9 cellular contexts compared by ENCODE assay signal in genomic region chr5:135030691-135031145, GRCh38. TPM values are rescaled to one million over a fixed set of nuclear protein-coding genes. Genes with fewer than 3 reads are reported as not detected.
A peak's percentile ranks its signal among the peaks of the same experiment; 100 is the strongest.
DNase-seq lines count a peak whose midpoint lies in the region; ATAC-seq, FAIRE-seq and TF ChIP-seq lines count a peak whose summit lies in the region.
"Had no signal": no experiment of that assay in that cellular context is flagged by ENCODE, and none has a peak within 500 bp of the region (broad histone marks: within the 10 kb centered on the region; RNA-seq: fewer than 3 reads in every experiment).

No MANE protein-coding gene starts in this region.

- TF ChIP-seq POLR2A in H1 (IDR thresholded peaks at IDR 0.05; ENCODE audit: control extremely low read depth in 1 of 2, low read depth in 2 of 2, low read length in 2 of 2) (no peak), GM12891 (IDR thresholded peaks at IDR 0.05; ENCODE audit: low read depth, low read length) (no peak)

- no peak overlapping the region for H2BK120ac ChIP-seq in H1 (replicated peaks; ENCODE audit: low read depth, low read length)

- H3K4me3 ChIP-seq in MG63 (peak overlapping the region; percentile 95), H1 (ENCODE audit: extremely low read depth in 1 of 4, insufficient read depth in 2 of 4, low read depth in 3 of 4, low read length in 4 of 4) (peak overlapping the region; percentile 4 to 53 (median 32); a peak in 5 of 8 replicates), BE2C (ENCODE audit: low read depth, low read length) (no peak overlapping the region)

- peaks cover 8% of the 10 kb centered on the region; the same call in 1 of the 2 replicates for H3K23me2 ChIP-seq in H1 (ENCODE audit: low read depth, low read length)

- TF ChIP-seq RAD21 in H1 (IDR thresholded peaks at IDR 0.05 in 1 of 2, conservative IDR thresholded peaks at IDR 0.05 in 1 of 2; ENCODE audit: low read depth in 2 of 2, low read length in 2 of 2): no peak

- H3K9me3 ChIP-seq in MG63 (no peaks in the 10 kb centered on the region; the same call in 1 of the 2 replicates), H1 (ENCODE audit: insufficient read depth in 2 of 2, low read depth in 1 of 2, low read length in 1 of 2) (no peaks in the 10 kb centered on the region; a peak in 1 of 4 replicates), BE2C (peaks cover 3% of the 10 kb centered on the region; the same call in 1 of the 2 replicates)

- H3K27ac ChIP-seq in C4-2B (peak overlapping the region; percentile 57; the same call in 1 of the 2 replicates), H1 (ENCODE audit: low read depth, low read length) (no peak overlapping the region)

- intact Hi-C loops in natural killer cell (cut with micrococcal nuclease): no loop called here

- no peaks in the 10 kb centered on the region for H3K9me3 Mint-ChIP-seq in natural killer cell

- ATAC-seq in natural killer cell (no peak), HG03520 (IDR thresholded peaks at IDR 0.05; ENCODE audit: unreplicated experiment) (no peak)

- POLR2A ChIA-PET in H1 (lab: Charles Lee; ENCODE audit: partially characterized antibody): interaction anchor here (1.1 to 2.1 kb wide), 4 partner anchors 9 to 126 kb away, joined by 3 to 20 read pairs (median 3); partner anchors contain the start of gene PCBD2

- H2AFZ ChIP-seq in H1 (ENCODE audit: low read length): no peak overlapping the region

- H3K27ac Mint-ChIP-seq in natural killer cell: no peak overlapping the region

- no peak overlapping the region for H3K18ac ChIP-seq in H1 (ENCODE audit: extremely low read depth, low read length)

- no peak overlapping the region for H3K14ac ChIP-seq in H1 (ENCODE audit: insufficient read length)

- H4K5ac ChIP-seq in H1 (ENCODE audit: insufficient read length, low read depth, low read length): no peak overlapping the region

- H4K8ac ChIP-seq in H1 (ENCODE audit: extremely low read depth, insufficient read depth, low read length): no peak overlapping the region

- H4K91ac ChIP-seq in H1 (replicated peaks; ENCODE audit: insufficient read length, low read length): no peak overlapping the region

- DNase-seq in MG63 (no peak), H1 (ENCODE audit: low read depth in 1 of 2, low spot score in 2 of 2) (no peak), natural killer cell (no peak), BE2C (no peak), iPS-NIHi11 (ENCODE audit: low spot score) (no peak), GM12891 (ENCODE audit: insufficient read length, low spot score) (no peak)
- DNase-seq: DMS 273 treated with DMSO at 0.1 percent for 48 hours had no signal

- H3K4me1 ChIP-seq in H1 (replicated peaks in 1 of 4; ENCODE audit: control insufficient read depth in 3 of 4, insufficient read depth in 4 of 4, low read length in 3 of 4) (peaks cover 0 to 35% (median 28%) of the 10 kb centered on the region in 4 experiments; a peak in 6 of 7 replicates), BE2C (0 out of 2 replicates have a peak, but pooled peaks cover 4% of the 10 kb centered on the region)

- no peak for TF ChIP-seq CTCF in C4-2B (conservative IDR thresholded peaks at IDR 0.05)
- TF ChIP-seq CTCF in H1 (IDR thresholded peaks at IDR 0.05; ENCODE audit: control extremely low read depth in 1 of 3, insufficient read depth in 1 of 3, low read depth in 1 of 3, low read length in 3 of 3): no peak
- TF ChIP-seq CTCF in natural killer cell (IDR thresholded peaks at IDR 0.05): no peak
- no peak for TF ChIP-seq CTCF in BE2C (IDR thresholded peaks at IDR 0.05; ENCODE audit: low read depth, low read length)

- no peak overlapping the region for H2AK5ac ChIP-seq in H1 (ENCODE audit: low read depth, low read length)

- no peak overlapping the region for H2BK5ac ChIP-seq in H1 (ENCODE audit: low read depth, low read length)

- H3K36me3 ChIP-seq in MG63 (peaks cover 80% of the 10 kb centered on the region), H1 (ENCODE audit: control insufficient read depth in 2 of 4, insufficient read depth in 4 of 4, low read length in 3 of 4) (peaks cover 0 to 13% (median 0%) of the 10 kb centered on the region in 4 experiments; a peak in 1 of 8 replicates), BE2C (no peaks in the 10 kb centered on the region)

- H3K27me3 Mint-ChIP-seq in natural killer cell (ENCODE audit: low read depth in 2 of 2): peaks cover 51 to 76% of the 10 kb centered on the region in 2 donors

- H3K9ac ChIP-seq in H1 (replicated peaks in 1 of 4; ENCODE audit: extremely low read depth in 1 of 4, low read depth in 3 of 4, low read length in 3 of 4): no peak overlapping the region

- H2BK20ac ChIP-seq in H1 (ENCODE audit: low read length): no peak overlapping the region

- H2BK15ac ChIP-seq in H1 (ENCODE audit: low read length): no peak overlapping the region

- H3K4me1 Mint-ChIP-seq in natural killer cell: peaks cover 11 to 29% of the 10 kb centered on the region in 2 donors

- H3K27me3 ChIP-seq in MG63 (no peaks in the 10 kb centered on the region), H1 (replicated peaks in 1 of 4; ENCODE audit: control insufficient read depth in 3 of 4, extremely low read depth in 1 of 4, insufficient read depth in 3 of 4, low read length in 3 of 4) (peaks cover 91 to 99% (median 96%) of the 10 kb centered on the region in 4 experiments), BE2C (peaks cover 80% of the 10 kb centered on the region)

- H3K4me2 ChIP-seq in H1 (ENCODE audit: insufficient read depth in 1 of 2, low read depth in 2 of 2, low read length in 2 of 2): peak overlapping the region; percentile 56 to 68

- 0 out of 2 replicates have a peak overlapping the region, but pooled peaks have one; percentile 27 for H2BK12ac ChIP-seq in H1 (ENCODE audit: low read depth, low read length)

- H3K79me1 ChIP-seq in H1 (ENCODE audit: low read depth, low read length): no peaks in the 10 kb centered on the region

- no peaks in the 10 kb centered on the region for H3K36me3 Mint-ChIP-seq in natural killer cell

- H3K4ac ChIP-seq in H1 (replicated peaks; ENCODE audit: insufficient read length, low read depth, low read length): no peak overlapping the region

- H3K56ac ChIP-seq in H1 (replicated peaks; ENCODE audit: insufficient read length, low read depth, low read length): no peak overlapping the region

- H3K4me3 Mint-ChIP-seq in natural killer cell: peak overlapping the region; percentile 37

- H3K23ac ChIP-seq in H1 (ENCODE audit: insufficient read length): no peak overlapping the region

- FAIRE-seq in H1 (lab: Jason Lieb, UNC) (no peak), GM12891 (lab: Jason Lieb, UNC) (no peak)

- TF ChIP-seq EP300 in H1 (IDR thresholded peaks at IDR 0.05; ENCODE audit: borderline replicate concordance in 1 of 2, low read depth in 2 of 2, low read length in 2 of 2): no peak

- H4K20me1 ChIP-seq in H1 (replicated peaks in 1 of 2; ENCODE audit: control insufficient read depth in 1 of 2, insufficient read depth in 2 of 2, low read length in 2 of 2): peaks cover 17 to 52% of the 10 kb centered on the region in 2 experiments

- H3K79me2 ChIP-seq in H1 (ENCODE audit: control insufficient read depth in 1 of 2, insufficient read depth in 2 of 2, low read length in 2 of 2): no peaks in the 10 kb centered on the region

- 2% methylated on average over 11 of the region's 11 CpGs; no CpG with 5 or more reads in 1 of the 2 experiments for WGBS in H1 (ENCODE audit: extremely low coverage in 1 of 2, insufficient coverage in 1 of 2, insufficient read length in 1 of 2, insufficient replicate concordance in 2 of 2, low coverage in 1 of 2, low lambda C conversion rate in 2 of 2, missing lambda C conversion rate in 1 of 2), 2 experiments

- CTCF ChIA-PET in H1 (lab: Charles Lee; ENCODE audit: partially characterized antibody): interaction anchor here (0.8 to 1.9 kb wide), 7 partner anchors 11 to 144 kb away, joined by 3 to 7 read pairs (median 3); no protein-coding TSS in a partner anchor

TF ChIP-seq in H1, 55 proteins besides CTCF, POLR2A, EP300 and RAD21 (continues in another document):
- no peak for TF ChIP-seq SIRT6 (IDR thresholded peaks at IDR 0.05; ENCODE audit: low read length)
- peak; percentile 49; the same call in 1 of the 2 replicates for TF ChIP-seq BACH1 (IDR thresholded peaks at IDR 0.05; ENCODE audit: low read length)
- TF ChIP-seq CHD2 (IDR thresholded peaks at IDR 0.05; ENCODE audit: low read length): no peak
- TF ChIP-seq E2F6 (IDR thresholded peaks at IDR 0.05): no peak
- TF ChIP-seq TAF1 (IDR thresholded peaks at IDR 0.05; ENCODE audit: low read depth, low read length): no peak

TF ChIP-seq in GM12891, 5 proteins besides CTCF, POLR2A, EP300 and RAD21:
- TF ChIP-seq PAX5 (IDR thresholded peaks at IDR 0.05; ENCODE audit: insufficient read depth, low read length, severe bottlenecking): no peak
- TF ChIP-seq POLR2AphosphoS5 (IDR thresholded peaks at IDR 0.05; ENCODE audit: low read depth, low read length): no peak
- TF ChIP-seq SPI1 (IDR thresholded peaks at IDR 0.05; ENCODE audit: low read depth, low read length): no peak
- no peak for TF ChIP-seq TAF1 (IDR thresholded peaks at IDR 0.05; ENCODE audit: low read depth, low read length)
- no peak for TF ChIP-seq POU2F2 (IDR thresholded peaks at IDR 0.05; ENCODE audit: low read depth, low read length)
TF ChIP-seq in GM12891: peak in this region for 0.

RNA-seq across cellular contexts. Expression of gene PITX1, which starts 3.3 kb away (rescaled TPM):
- 217 and 372 TPM in 2 replicates for total RNA-seq in MG63 (2014; rRNA removed; shearing (Covaris generic); ENCODE audit: low replicate concordance)
- total RNA-seq in H1 (2021; fragmentation: NEBNext Ultra II Directional; extraction: Animal tissue kit (Norgen Biotek cat#: 25700)): not detected in 2 replicates
- polyA plus RNA-seq in H1 (2011; rRNA removed): 0.03 and 0.05 TPM in 2 replicates
- polyA plus RNA-seq in H1 (2011; cell fraction: cytosol; rRNA removed): 0.05 TPM
- 0.06 TPM for polyA plus RNA-seq in H1 (2011; cell fraction: nucleus; rRNA removed)
- not detected in 4 replicates for polyA plus RNA-seq in H1 (2012, experiment 1 of 2)
- polyA plus RNA-seq in H1 (2012, experiment 2 of 2): not detected
- 0.04 TPM for polyA plus RNA-seq in H1 (2013, experiment 1 of 2)
- polyA plus RNA-seq in H1 (2013, experiment 2 of 2): 0.06 TPM
- not detected in 2 replicates for polyA minus RNA-seq in H1 (2011; rRNA and poly(A)+ RNA removed)
- 0.88 TPM for polyA minus RNA-seq in H1 (2011; cell fraction: cytosol; rRNA and poly(A)+ RNA removed)
- 0.70 TPM for polyA minus RNA-seq in H1 (2011; cell fraction: nucleus; rRNA and poly(A)+ RNA removed)
- not detected for total RNA-seq in natural killer cell
- polyA plus RNA-seq in BE2C (2012; ENCODE audit: insufficient read depth, insufficient read length, low read depth): 17.7 TPM
- polyA plus RNA-seq in GM12891 (2012; ENCODE audit: low read depth, missing spikeins): not detected

Comparison
In these comparisons a context has a peak if more than half of its experiments do, and no peak if none do; other contexts are left out.
1. RNA of gene PITX1, which starts 3.3 kb away (total RNA-seq): 217 to 372 TPM in MG63; not detected in H1 and not detected in natural killer cell; every median in the first group is over 100 times any median in the second.